8 cellular contexts compared by ENCODE assay signal in the genomic region with DNA sequence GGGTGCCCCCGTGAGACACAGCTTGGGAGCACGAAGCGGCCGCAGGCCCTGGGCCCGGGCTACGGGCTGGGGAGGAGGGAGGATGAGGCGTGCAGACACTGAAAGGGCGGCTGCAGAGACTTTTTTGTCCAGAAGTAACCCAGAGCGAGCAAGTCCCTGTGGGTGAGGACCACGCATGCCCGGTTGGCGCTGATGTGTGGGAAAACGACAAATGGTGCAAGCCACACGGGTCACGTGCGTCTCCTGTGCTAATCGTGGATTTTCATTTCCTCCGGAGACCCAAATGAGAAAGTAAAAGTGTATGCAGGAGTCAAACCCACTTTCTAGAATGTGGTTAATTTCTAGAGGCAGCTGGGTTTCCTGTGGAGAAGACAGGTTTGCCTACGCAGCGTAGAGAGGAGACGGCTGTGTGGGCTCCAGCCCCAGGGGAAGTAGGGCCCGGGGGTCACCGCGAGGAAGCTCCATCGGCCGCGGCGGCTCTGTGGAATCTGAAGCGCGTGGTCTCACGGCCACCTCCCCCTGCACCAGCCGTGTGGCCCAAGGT. TPM values are rescaled to one million over a fixed set of nuclear protein-coding genes. Genes with fewer than 3 reads are reported as not detected.
DNase-seq lines count a peak whose midpoint lies in the region; ATAC-seq and TF ChIP-seq lines count a peak whose summit lies in the region.

No MANE protein-coding gene starts in this region.

- H4K20me1 ChIP-seq in GM23248 (ENCODE audit: insufficient read depth) = no peaks in the 10 kb centered on the region

- no peaks in the 10 kb centered on the region for H3K79me2 ChIP-seq in GM23248 (ENCODE audit: insufficient read depth)

- no peak overlapping the region for H3K4me2 ChIP-seq in GM23248 (ENCODE audit: unreplicated experiment)

- no peaks in the 10 kb centered on the region for H3K9me2 ChIP-seq in GM23248 (ENCODE audit: insufficient read depth)

- H3F3A ChIP-seq in GM23248 (ENCODE audit: insufficient read depth) = no peaks in the 10 kb centered on the region

- no peak overlapping the region for H3K27ac ChIP-seq in GM23248

- H3K9ac ChIP-seq in GM23248 = no peak overlapping the region

- in situ Hi-C loops in GM23248 (cut with MboI) = no loop called here

- peak overlapping the region; percentile 45 for H3K4me3 ChIP-seq in GM12865 (ENCODE audit: low read depth, low read length)
- H3K4me3 ChIP-seq in GM23248 = no peak overlapping the region

- 79 to 80% methylated on average over 31 to 32 of the region's 32 CpGs for WGBS in GM23248 (ENCODE audit: low coverage in 1 of 2, low lambda C conversion rate in 2 of 2, missing lambda C conversion rate in 2 of 2), 2 experiments

- no peak for TF ChIP-seq CTCF in GM12865 (IDR thresholded peaks at IDR 0.05; ENCODE audit: insufficient read depth, low read depth, low read length, missing control alignments)

- no peaks in the 10 kb centered on the region for H3K4me1 ChIP-seq in GM23248 (ENCODE audit: insufficient read depth)

- no peak overlapping the region for H2AFZ ChIP-seq in GM23248

- no peaks in the 10 kb centered on the region for H3K36me3 ChIP-seq in GM23248 (ENCODE audit: low read depth)

- ATAC-seq in GM21825 (IDR thresholded peaks at IDR 0.05; ENCODE audit: unreplicated experiment) = peak; percentile 89

- no peaks in the 10 kb centered on the region for H3K9me3 ChIP-seq in GM23248 (ENCODE audit: low read depth)

- H3K27me3 ChIP-seq in GM23248 (replicated peaks; ENCODE audit: insufficient read depth) = peaks cover 12% of the 10 kb centered on the region

- DNase-seq in GM12865 (ENCODE audit: low read depth) (peak; percentile 92), NOMO-1 treated with dmso at 0.1 percent for 144 hours (lab: John Stamatoyannopoulos, UW; ENCODE audit: unreplicated experiment) (peak; percentile 58), GM23248 (no peak), NCI-H187 treated with DMSO at 0.1 percent for 48 hours (lab: John Stamatoyannopoulos, UW) (no peak), NCI-H774 (lab: John Stamatoyannopoulos, UW) (no peak)
- peak; percentile 83 for DNase-seq in activated naive CD4-positive, alpha-beta T cell treated with anti-CD3 and anti-CD28 coated beads, Interleukin-2, amount 50 U/mL, for 16 hours
- DNase-seq in stimulated activated CD4-positive, alpha-beta T cell treated with anti-CD3 and anti-CD28 coated beads, Interleukin-15, amount 100 ng/mL, for 48 hours (ENCODE audit: low read depth in 2 of 2) = peak; percentile 49 to 65

RNA-seq across cellular contexts. Expression of a gene that starts 19.0 kb away (rescaled TPM):
- total RNA-seq in GM23248 (2014; rRNA removed; shearing (Covaris generic)) = 0.38 and 0.86 TPM in 2 replicates
- polyA plus RNA-seq in GM23248 (2016; fragmentation: Nextera tagmentation; extraction: Ambion mirVana) = 0.30 and 0.68 TPM in 2 replicates

RNA-seq across cellular contexts. Expression of a gene that starts 34.7 kb away (rescaled TPM):
- total RNA-seq in GM23248 (2014; rRNA removed; shearing (Covaris generic)) = 12.0 and 17.1 TPM in 2 replicates
- polyA plus RNA-seq in GM23248 (2016; fragmentation: Nextera tagmentation; extraction: Ambion mirVana) = 28.5 and 29.1 TPM in 2 replicates

Comparison
In these comparisons a context has a peak if more than half of its experiments do, and no peak if none do; other contexts are left out.
1. DNase-seq: peak in GM12865 (single experiment), NOMO-1 treated with dmso at 0.1 percent for 144 hours (single experiment), activated naive CD4-positive, alpha-beta T cell treated with anti-CD3 and anti-CD28 coated beads, Interleukin-2, amount 50 U/mL, for 16 hours (single experiment) and stimulated activated CD4-positive, alpha-beta T cell treated with anti-CD3 and anti-CD28 coated beads, Interleukin-15, amount 100 ng/mL, for 48 hours (2 of 2); none in GM23248 (single experiment), NCI-H187 treated with DMSO at 0.1 percent for 48 hours (single experiment) and NCI-H774 (single experiment).